14 cellular contexts compared by ENCODE assay signal in the genomic region with DNA sequence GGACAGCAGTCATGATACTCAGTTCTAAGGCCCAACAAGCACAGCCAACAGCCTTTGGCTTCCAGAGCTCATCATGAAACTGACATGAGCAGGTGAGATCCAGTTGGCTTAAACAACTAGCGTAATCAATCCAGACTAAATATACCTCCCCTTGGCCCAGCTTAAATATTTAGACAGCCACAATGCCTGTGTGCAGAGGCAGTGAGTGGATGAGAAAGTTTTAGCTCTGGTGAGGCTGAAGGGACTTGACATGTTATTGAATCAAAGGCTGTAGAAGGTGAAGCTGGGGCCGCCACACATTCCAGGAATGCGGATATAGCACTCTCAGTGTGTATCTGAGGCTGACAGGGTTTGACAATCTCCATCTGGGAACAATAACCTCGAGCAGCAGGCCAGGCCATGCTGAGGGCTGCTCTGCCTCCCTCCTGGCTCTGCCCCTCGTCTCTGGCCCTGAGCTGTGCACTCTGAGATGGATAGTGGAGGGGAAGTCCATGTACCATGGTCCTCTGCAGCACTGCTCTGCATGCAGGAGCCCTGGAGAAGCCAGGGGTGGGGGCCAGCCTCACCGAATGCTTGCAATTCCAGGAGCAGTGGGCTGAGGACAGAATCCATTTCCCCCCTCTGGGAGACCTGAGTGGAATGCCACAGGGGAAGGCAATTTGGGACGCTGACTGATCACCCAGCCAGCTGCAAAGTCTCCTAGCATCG. TPM values are rescaled to one million over a fixed set of nuclear protein-coding genes. Genes with fewer than 3 reads are reported as not detected.
DNase-seq lines count a peak whose midpoint lies in the region; ATAC-seq, FAIRE-seq and TF ChIP-seq lines count a peak whose summit lies in the region.
"Had no signal": no experiment of that assay in that cellular context is flagged by ENCODE, and none has a peak within 500 bp of the region (broad histone marks: within the 10 kb centered on the region; RNA-seq: fewer than 3 reads in every experiment).

No MANE protein-coding gene starts in this region.

- H3K4me2 ChIP-seq in BLaER1 (peak overlapping the region; percentile 26; the same call in 1 of the 2 replicates), neural cell (ENCODE audit: low read length) (no peak overlapping the region)

- H3K9me2 ChIP-seq in neural cell (ENCODE audit: insufficient read depth, low read length) = no peaks in the 10 kb centered on the region

- H2AFZ ChIP-seq in neural cell (ENCODE audit: low read depth, low read length) = no peak overlapping the region

- no peak for TF ChIP-seq RAD21 in neural cell (conservative IDR thresholded peaks at IDR 0.05)

- no peaks in the 10 kb centered on the region for H3K79me2 ChIP-seq in neural cell (replicated peaks; ENCODE audit: insufficient read depth, low read length)

- H3F3A ChIP-seq in neural cell (ENCODE audit: insufficient read depth, low read length, poor library complexity, severe bottlenecking) = no peaks in the 10 kb centered on the region

- peaks cover 0 to 18% of the 10 kb centered on the region in 2 donors for H3K36me3 Mint-ChIP-seq in activated naive CD4-positive, alpha-beta T cell treated with anti-CD3 and anti-CD28 coated beads, Interleukin-2, amount 50 U/mL, for 72 hours

- peaks cover 0 to 7% of the 10 kb centered on the region in 2 donors for H3K9me3 Mint-ChIP-seq in activated naive CD4-positive, alpha-beta T cell treated with anti-CD3 and anti-CD28 coated beads, Interleukin-2, amount 50 U/mL, for 72 hours
- H3K9me3 Mint-ChIP-seq: CD4-positive, alpha-beta T cell had no signal

- H3K27ac Mint-ChIP-seq in activated naive CD4-positive, alpha-beta T cell treated with anti-CD3 and anti-CD28 coated beads, Interleukin-2, amount 50 U/mL, for 72 hours = peak overlapping the region in 1 of 2 donors; percentile 87
- H3K27ac Mint-ChIP-seq: CD4-positive, alpha-beta T cell had no signal

- FAIRE-seq in frontal cortex (lab: Jason Lieb, UNC) = no peak

- ATAC-seq in gastroesophageal sphincter (peak; percentile 79), GM21576 (IDR thresholded peaks at IDR 0.05; ENCODE audit: unreplicated experiment) (no peak), HG03139 (IDR thresholded peaks at IDR 0.05; ENCODE audit: unreplicated experiment) (no peak)
- no peak for ATAC-seq in activated naive CD4-positive, alpha-beta T cell treated with anti-CD3 and anti-CD28 coated beads, Interleukin-2, amount 50 U/mL, for 72 hours

- TF ChIP-seq CTCF in gastroesophageal sphincter (IDR thresholded peaks at IDR 0.05) (no peak), neural cell (IDR thresholded peaks at IDR 0.05; ENCODE audit: poor library complexity, severe bottlenecking) (no peak)

- WGBS in gastroesophageal sphincter (ENCODE audit: low coverage in 1 of 2), 2 donors = 26 to 28% methylated on average over 2 to 5 of the region's 8 CpGs

- H3K4me3 ChIP-seq in BLaER1 (no peak overlapping the region), gastroesophageal sphincter (no peak overlapping the region), neural cell (ENCODE audit: low read length) (no peak overlapping the region)

- TF ChIP-seq EP300 in gastroesophageal sphincter (IDR thresholded peaks at IDR 0.05) (no peak), neural cell (conservative IDR thresholded peaks at IDR 0.05; ENCODE audit: poor library complexity, severe bottlenecking) (no peak)

- H4K20me1 ChIP-seq in BLaER1 (no peaks in the 10 kb centered on the region), neural cell (ENCODE audit: insufficient read depth) (no peaks in the 10 kb centered on the region)

- H3K36me3 ChIP-seq in BLaER1 (no peaks in the 10 kb centered on the region), gastroesophageal sphincter (no peaks in the 10 kb centered on the region), neural cell (ENCODE audit: insufficient read depth, low read length) (no peaks in the 10 kb centered on the region)
- H3K36me3 ChIP-seq: neutrophil had no signal

- DNase-seq in SHP77 treated with DMSO at 0.1 percent for 48 hours (lab: John Stamatoyannopoulos, UW) (peak; percentile 29), frontal cortex (ENCODE audit: low spot score in 2 of 2) (no peak)
- no peak for DNase-seq in activated naive CD4-positive, alpha-beta T cell treated with anti-CD3 and anti-CD28 coated beads, Interleukin-2, amount 50 U/mL, for 72 hours (ENCODE audit: low spot score in 2 of 2)
- DNase-seq: activated gamma-delta T cell; CD4-positive, alpha-beta T cell; erythroblast; NCI-H446 treated with DMSO at 0.1 percent for 48 hours had no signal

- H3K9me3 ChIP-seq in BLaER1 = no peaks in the 10 kb centered on the region
- H3K9me3 ChIP-seq in gastroesophageal sphincter = no peaks in the 10 kb centered on the region
- no peaks in the 10 kb centered on the region for H3K9me3 ChIP-seq in neural cell (ENCODE audit: low read length)
- H3K9me3 ChIP-seq: neutrophil had no signal

- H3K9ac ChIP-seq in BLaER1 (no peak overlapping the region), neural cell (ENCODE audit: low read length) (no peak overlapping the region)

- no peak for TF ChIP-seq POLR2A in gastroesophageal sphincter (IDR thresholded peaks at IDR 0.05)

- H3K27me3 ChIP-seq in BLaER1 (no peaks in the 10 kb centered on the region), gastroesophageal sphincter (no peaks in the 10 kb centered on the region), neural cell (ENCODE audit: insufficient read depth, low read depth, low read length) (no peaks in the 10 kb centered on the region)
- H3K27me3 ChIP-seq: neutrophil had no signal

- H3K4me1 ChIP-seq in BLaER1 (peaks cover 10% of the 10 kb centered on the region), gastroesophageal sphincter (peaks cover 6 to 37% (median 12%) of the 10 kb centered on the region in 3 donors)

- H3K27ac ChIP-seq in BLaER1 (no peak overlapping the region), gastroesophageal sphincter (peak overlapping the region; percentile 40 to 71 (median 54)), neural cell (ENCODE audit: low read length) (no peak overlapping the region)
- H3K27ac ChIP-seq: neutrophil had no signal

TF ChIP-seq in neural cell, 6 proteins besides CTCF, POLR2A, EP300 and RAD21:
- no peak for TF ChIP-seq MXI1 (conservative IDR thresholded peaks at IDR 0.05; ENCODE audit: poor library complexity, severe bottlenecking)
- TF ChIP-seq EZH2 (IDR thresholded peaks at IDR 0.05; ENCODE audit: borderline replicate concordance, insufficient read depth, low read length, poor library complexity, severe bottlenecking) = no peak
- TF ChIP-seq, protein P1, sequence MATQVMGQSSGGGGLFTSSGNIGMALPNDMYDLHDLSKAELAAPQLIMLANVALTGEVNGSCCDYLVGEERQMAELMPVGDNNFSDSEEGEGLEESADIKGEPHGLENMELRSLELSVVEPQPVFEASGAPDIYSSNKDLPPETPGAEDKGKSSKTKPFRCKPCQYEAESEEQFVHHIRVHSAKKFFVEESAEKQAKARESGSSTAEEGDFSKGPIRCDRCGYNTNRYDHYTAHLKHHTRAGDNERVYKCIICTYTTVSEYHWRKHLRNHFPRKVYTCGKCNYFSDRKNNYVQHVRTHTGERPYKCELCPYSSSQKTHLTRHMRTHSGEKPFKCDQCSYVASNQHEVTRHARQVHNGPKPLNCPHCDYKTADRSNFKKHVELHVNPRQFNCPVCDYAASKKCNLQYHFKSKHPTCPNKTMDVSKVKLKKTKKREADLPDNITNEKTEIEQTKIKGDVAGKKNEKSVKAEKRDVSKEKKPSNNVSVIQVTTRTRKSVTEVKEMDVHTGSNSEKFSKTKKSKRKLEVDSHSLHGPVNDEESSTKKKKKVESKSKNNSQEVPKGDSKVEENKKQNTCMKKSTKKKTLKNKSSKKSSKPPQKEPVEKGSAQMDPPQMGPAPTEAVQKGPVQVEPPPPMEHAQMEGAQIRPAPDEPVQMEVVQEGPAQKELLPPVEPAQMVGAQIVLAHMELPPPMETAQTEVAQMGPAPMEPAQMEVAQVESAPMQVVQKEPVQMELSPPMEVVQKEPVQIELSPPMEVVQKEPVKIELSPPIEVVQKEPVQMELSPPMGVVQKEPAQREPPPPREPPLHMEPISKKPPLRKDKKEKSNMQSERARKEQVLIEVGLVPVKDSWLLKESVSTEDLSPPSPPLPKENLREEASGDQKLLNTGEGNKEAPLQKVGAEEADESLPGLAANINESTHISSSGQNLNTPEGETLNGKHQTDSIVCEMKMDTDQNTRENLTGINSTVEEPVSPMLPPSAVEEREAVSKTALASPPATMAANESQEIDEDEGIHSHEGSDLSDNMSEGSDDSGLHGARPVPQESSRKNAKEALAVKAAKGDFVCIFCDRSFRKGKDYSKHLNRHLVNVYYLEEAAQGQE (IDR thresholded peaks at IDR 0.05; ENCODE audit: borderline replicate concordance) = no peak
- no peak for TF ChIP-seq TAF1 (IDR thresholded peaks at IDR 0.05; ENCODE audit: low read depth)
- no peak for TF ChIP-seq SMC3 (conservative IDR thresholded peaks at IDR 0.05; ENCODE audit: poor library complexity)
- TF ChIP-seq POLR2AphosphoS5 (IDR thresholded peaks at IDR 0.05) = peak; percentile 17
TF ChIP-seq in neural cell: peak in this region for 1.

RNA-seq across cellular contexts. Expression of gene RASL11B, which starts 37.4 kb away (rescaled TPM):
- total RNA-seq in gastroesophageal sphincter (1 to 10 TPM in 3 of 4 donors, under 1 TPM in 1; 0.62 to 8.8 (median 2.6) TPM), frontal cortex (19.2 TPM)
- 2.1 and 2.6 TPM in 2 replicates for polyA plus RNA-seq in neural cell
- 5.6 and 5.8 TPM in 2 replicates for polyA minus RNA-seq in neural cell
- under 1 TPM; 0.14 to 0.84 TPM for total RNA-seq in activated naive CD4-positive, alpha-beta T cell treated with anti-CD3 and anti-CD28 coated beads, Interleukin-2, amount 50 U/mL, for 72 hours
- total RNA-seq: HT1080 had no signal

Comparison
In these comparisons a context has a peak if more than half of its experiments do, and no peak if none do; other contexts are left out.
1. H3K27ac ChIP-seq: peak in gastroesophageal sphincter (4 of 4); none in BLaER1 (single experiment) and neural cell (single experiment).